ENCODE assay signal across 16 cellular contexts in the genomic region with DNA sequence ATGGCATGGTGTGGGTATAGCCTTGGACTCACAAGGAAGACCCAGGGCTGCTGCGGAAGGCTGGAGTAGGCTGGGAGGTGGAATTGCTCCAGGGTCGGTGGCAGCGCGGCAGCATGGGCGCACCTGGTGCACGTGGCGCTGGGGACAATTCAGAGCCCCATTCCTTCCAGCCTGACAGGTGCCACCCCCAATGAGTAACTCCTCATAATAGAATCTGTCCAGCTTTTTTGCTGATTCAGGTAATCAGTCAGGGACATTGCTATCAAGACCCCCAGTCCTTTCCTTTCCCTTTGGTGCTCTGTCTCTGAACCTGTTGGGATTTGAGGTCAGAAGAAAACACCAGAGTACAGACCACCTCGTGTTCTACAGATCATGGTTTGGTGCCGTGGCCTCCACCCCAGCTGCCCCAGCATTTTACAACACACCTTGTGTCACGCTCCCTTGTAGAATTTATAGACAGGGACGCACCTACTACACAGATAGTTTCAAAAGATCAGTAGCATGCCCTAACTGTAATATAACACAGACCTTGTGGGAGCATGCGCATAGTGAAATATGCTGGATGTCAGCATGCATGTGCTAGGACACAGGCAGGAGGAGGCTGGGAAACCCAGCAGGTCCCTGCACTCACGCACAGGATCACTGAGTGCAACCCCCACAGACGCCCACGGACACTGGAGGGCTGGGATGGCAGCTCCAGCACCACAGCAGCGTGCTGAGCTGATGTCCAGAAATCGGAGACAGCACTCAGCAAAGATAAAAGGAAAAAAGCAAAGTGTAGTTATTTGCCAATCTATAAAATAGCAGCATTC.
"Had no signal": no experiment of that assay in that cellular context is flagged by ENCODE, and none has a peak within 500 bp of the region (broad histone marks: within the 10 kb centered on the region; RNA-seq: fewer than 3 reads in every experiment).

No MANE protein-coding gene starts in this region.

- H3K27me3 ChIP-seq: cardiac muscle cell, MG63 had no signal

- H3K27me3 Mint-ChIP-seq: activated CD8-positive, alpha-beta T cell treated with anti-CD3 and anti-CD28 coated beads for 36 hours; activated naive CD4-positive, alpha-beta T cell treated with anti-CD3 and anti-CD28 coated beads, Interleukin-2, amount 50 U/mL, for 24 hours had no signal

- H3K4me2 ChIP-seq: KMS-11 had no signal

- DNase-seq: activated T-cell treated with anti-CD3 and anti-CD28 coated beads, Interleukin-2, amount 50 U/mL, for 24 hours; NCI-H1417 treated with DMSO at 0.1 percent for 48 hours; NCI-H2107; NCI-H226; NK-92 treated with Interleukin-12 subunit alpha and Interleukin-12 subunit beta, amount 100 ng/mL, for 24 hours had no signal

- H3K9me3 ChIP-seq: MG63 had no signal

- H3K9me3 Mint-ChIP-seq: activated CD8-positive, alpha-beta T cell treated with anti-CD3 and anti-CD28 coated beads for 36 hours; activated naive CD4-positive, alpha-beta T cell treated with anti-CD3 and anti-CD28 coated beads, Interleukin-2, amount 50 U/mL, for 24 hours; activated T-cell treated with anti-CD3 and anti-CD28 coated beads, Interleukin-2, amount 50 U/mL, for 24 hours; activated T-helper 1 cell treated with anti-CD3 and anti-CD28 coated beads, Interleukin-12 subunit alpha, Interleukin-12 subunit beta, Interleukin-2, Interleukin-4 antibody, amounts not matched to agents 30 ng/mL and 10 ng/mL and 1 ng/mL, durations not matched to agents 14 hours and 24 hours and 36 hours; T-helper 2 cell treated with Interferon-gamma antibody and Interleukin-4, amounts not matched to agents 5 μg/mL and 100 μg/mL, for 36 hours had no signal

- H3K27ac Mint-ChIP-seq: activated CD8-positive, alpha-beta T cell treated with anti-CD3 and anti-CD28 coated beads for 36 hours; activated naive CD4-positive, alpha-beta T cell treated with anti-CD3 and anti-CD28 coated beads, Interleukin-2, amount 50 U/mL, for 24 hours; activated T-cell treated with anti-CD3 and anti-CD28 coated beads, Interleukin-2, amount 50 U/mL, for 24 hours; activated T-helper 1 cell treated with anti-CD3 and anti-CD28 coated beads, Interleukin-12 subunit alpha, Interleukin-12 subunit beta, Interleukin-2, Interleukin-4 antibody, amounts not matched to agents 30 ng/mL and 10 ng/mL and 1 ng/mL, durations not matched to agents 14 hours and 24 hours and 36 hours; T-helper 2 cell treated with Interferon-gamma antibody and Interleukin-4, amounts not matched to agents 5 μg/mL and 100 μg/mL, for 36 hours had no signal

- H3K4me3 ChIP-seq: cardiac muscle cell, MG63, SK-N-MC had no signal

- H3K27ac ChIP-seq: cardiac muscle cell, KMS-11, SK-N-MC, WERI-Rb-1 had no signal

- H3K9ac ChIP-seq: KMS-11 had no signal

- H3K4me3 Mint-ChIP-seq: activated CD8-positive, alpha-beta T cell treated with anti-CD3 and anti-CD28 coated beads for 36 hours; activated naive CD4-positive, alpha-beta T cell treated with anti-CD3 and anti-CD28 coated beads, Interleukin-2, amount 50 U/mL, for 24 hours; activated T-cell treated with anti-CD3 and anti-CD28 coated beads, Interleukin-2, amount 50 U/mL, for 24 hours; activated T-helper 1 cell treated with anti-CD3 and anti-CD28 coated beads, Interleukin-12 subunit alpha, Interleukin-12 subunit beta, Interleukin-2, Interleukin-4 antibody, amounts not matched to agents 30 ng/mL and 10 ng/mL and 1 ng/mL, durations not matched to agents 14 hours and 24 hours and 36 hours; T-helper 2 cell treated with Interferon-gamma antibody and Interleukin-4, amounts not matched to agents 5 μg/mL and 100 μg/mL, for 36 hours had no signal

- ATAC-seq: activated CD4-positive, CD25-positive, alpha-beta regulatory T cell treated with anti-CD3 and anti-CD28 coated beads, Interleukin-2, amount 50 U/mL, for 24 hours; activated CD8-positive, alpha-beta T cell treated with anti-CD3 and anti-CD28 coated beads for 36 hours; Panc1 had no signal
